8 cellular contexts compared by ENCODE assay signal in genomic region chr4:108072300-108072699, GRCh38.
DNase-seq lines count a peak whose midpoint lies in the region; ATAC-seq and TF ChIP-seq lines count a peak whose summit lies in the region.
"Had no signal": no experiment of that assay in that cellular context is flagged by ENCODE, and none has a peak within 500 bp of the region (broad histone marks: within the 10 kb centered on the region; RNA-seq: fewer than 3 reads in every experiment).

No MANE protein-coding gene starts in this region.

- peaks cover 20% of the 10 kb centered on the region for H3K36me3 Mint-ChIP-seq in activated naive CD8-positive, alpha-beta T cell
- H3K36me3 Mint-ChIP-seq in stimulated activated naive CD8-positive, alpha-beta T cell treated with anti-CD3 and anti-CD28 coated beads, Interleukin-15, Interleukin-2, amounts not matched to agents 100 ng/mL and 50 ng/mL, for 24 hours (ENCODE audit: low read depth) = peaks cover 70% of the 10 kb centered on the region

- peak overlapping the region; percentile 34 for H3K4me2 ChIP-seq in SU-DHL-6 (ENCODE audit: low read depth, low read length, poor library complexity, severe bottlenecking)

- H3K27ac ChIP-seq in SU-DHL-6 (ENCODE audit: low read depth, low read length) = peak overlapping the region; percentile 80

- no peaks in the 10 kb centered on the region for H3K9me3 ChIP-seq in SU-DHL-6 (ENCODE audit: insufficient read depth, low read length)

- ATAC-seq in HG02840 (IDR thresholded peaks at IDR 0.05; ENCODE audit: low FRiP score, unreplicated experiment) (peak; percentile 60), GM18858 (IDR thresholded peaks at IDR 0.05; ENCODE audit: unreplicated experiment) (no peak), GM19467 (IDR thresholded peaks at IDR 0.05; ENCODE audit: unreplicated experiment) (no peak)

- no peaks in the 10 kb centered on the region for H3K27me3 ChIP-seq in SU-DHL-6 (ENCODE audit: low read length)

- no peaks in the 10 kb centered on the region for H3K9me3 Mint-ChIP-seq in activated naive CD8-positive, alpha-beta T cell (ENCODE audit: low read depth)
- H3K9me3 Mint-ChIP-seq in stimulated activated naive CD8-positive, alpha-beta T cell treated with anti-CD3 and anti-CD28 coated beads, Interleukin-15, Interleukin-2, amounts not matched to agents 100 ng/mL and 50 ng/mL, for 24 hours = no peaks in the 10 kb centered on the region

- H3K79me2 ChIP-seq in SU-DHL-6 (ENCODE audit: insufficient read depth, low read length) = no peaks in the 10 kb centered on the region

- H3K27ac Mint-ChIP-seq in activated naive CD8-positive, alpha-beta T cell = peak overlapping the region; percentile 86
- peak overlapping the region; percentile 78 for H3K27ac Mint-ChIP-seq in stimulated activated naive CD8-positive, alpha-beta T cell treated with anti-CD3 and anti-CD28 coated beads, Interleukin-15, Interleukin-2, amounts not matched to agents 100 ng/mL and 50 ng/mL, for 24 hours

- no peaks in the 10 kb centered on the region for H4K20me1 ChIP-seq in SU-DHL-6 (ENCODE audit: low read depth, low read length)

- no peak overlapping the region for H3K4me3 ChIP-seq in SU-DHL-6 (ENCODE audit: insufficient read depth, low read length, poor library complexity, severe bottlenecking)

- H3F3A ChIP-seq in SU-DHL-6 (ENCODE audit: insufficient read depth) = peaks cover 14% of the 10 kb centered on the region; the same call in 1 of the 2 replicates

- no peak for TF ChIP-seq CTCF in SU-DHL-6 (IDR thresholded peaks at IDR 0.05; ENCODE audit: insufficient read depth, low read length, poor library complexity, severe bottlenecking)

- no peak overlapping the region for H2AFZ ChIP-seq in SU-DHL-6 (ENCODE audit: low read depth, low read length, severe bottlenecking)

- no peaks in the 10 kb centered on the region for H3K36me3 ChIP-seq in SU-DHL-6 (ENCODE audit: low read length)

- peaks cover 88% of the 10 kb centered on the region for H3K4me1 Mint-ChIP-seq in activated naive CD8-positive, alpha-beta T cell (ENCODE audit: low read depth)
- peaks cover 77% of the 10 kb centered on the region for H3K4me1 Mint-ChIP-seq in stimulated activated naive CD8-positive, alpha-beta T cell treated with anti-CD3 and anti-CD28 coated beads, Interleukin-15, Interleukin-2, amounts not matched to agents 100 ng/mL and 50 ng/mL, for 24 hours (ENCODE audit: low read depth)

- no peaks in the 10 kb centered on the region for H3K27me3 Mint-ChIP-seq in activated naive CD8-positive, alpha-beta T cell
- no peaks in the 10 kb centered on the region for H3K27me3 Mint-ChIP-seq in stimulated activated naive CD8-positive, alpha-beta T cell treated with anti-CD3 and anti-CD28 coated beads, Interleukin-15, Interleukin-2, amounts not matched to agents 100 ng/mL and 50 ng/mL, for 24 hours

- peak overlapping the region; percentile 66 for H3K4me3 Mint-ChIP-seq in activated naive CD8-positive, alpha-beta T cell
- H3K4me3 Mint-ChIP-seq in stimulated activated naive CD8-positive, alpha-beta T cell treated with anti-CD3 and anti-CD28 coated beads, Interleukin-15, Interleukin-2, amounts not matched to agents 100 ng/mL and 50 ng/mL, for 24 hours = peak overlapping the region; percentile 24

- DNase-seq in T1000 (lab: John Stamatoyannopoulos, UW) = no peak
- DNase-seq: mesendoderm had no signal

- peak overlapping the region; percentile 20; the same call in 1 of the 2 replicates for H3K9ac ChIP-seq in SU-DHL-6 (ENCODE audit: low read length)

- no peaks in the 10 kb centered on the region for H3K9me2 ChIP-seq in SU-DHL-6 (replicated peaks; ENCODE audit: insufficient read depth, low read length)
